Comparison of ENCODE assay signal across 21 cellular contexts in the genomic region with DNA sequence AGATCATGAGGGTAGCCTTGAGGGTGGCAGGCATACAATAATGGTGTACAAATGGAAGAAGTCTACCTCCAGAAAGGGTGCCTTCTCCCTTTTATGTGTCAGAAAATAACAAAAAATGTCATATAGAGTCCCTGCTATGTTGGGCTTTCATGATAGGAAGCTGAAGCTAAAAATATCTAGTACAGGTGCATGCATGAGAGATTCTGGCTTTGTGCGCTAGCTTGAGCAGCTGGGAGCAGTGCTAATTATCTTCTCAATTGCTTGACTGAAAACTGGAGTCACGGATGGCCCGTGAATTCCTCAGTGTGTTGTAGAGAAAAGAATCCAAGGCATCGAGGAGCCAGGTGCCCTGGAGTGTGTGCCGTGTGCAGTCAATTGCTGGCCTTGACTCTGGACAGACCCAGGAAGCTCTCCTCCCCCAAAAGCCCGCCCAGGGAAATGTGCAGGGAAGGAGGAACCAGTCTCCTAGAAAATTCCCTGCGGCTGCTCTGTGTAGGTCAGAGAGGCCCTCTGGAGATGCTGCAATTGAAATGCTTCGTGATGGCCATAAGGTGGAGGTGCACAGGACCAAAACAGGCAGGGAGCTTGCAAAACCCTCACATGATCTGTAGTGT. TPM values are rescaled to one million over a fixed set of nuclear protein-coding genes. Genes with fewer than 3 reads are reported as not detected.
DNase-seq lines count a peak whose midpoint lies in the region; ATAC-seq and TF ChIP-seq lines count a peak whose summit lies in the region.
"Had no signal": no experiment of that assay in that cellular context is flagged by ENCODE, and none has a peak within 500 bp of the region (broad histone marks: within the 10 kb centered on the region; RNA-seq: fewer than 3 reads in every experiment).

No MANE protein-coding gene starts in this region.

- no peaks in the 10 kb centered on the region for H3K27me3 ChIP-seq in gastroesophageal sphincter
- H3K27me3 ChIP-seq in effector memory CD4-positive, alpha-beta T cell (replicated peaks; ENCODE audit: control insufficient read depth, insufficient read depth, low read length, poor library complexity, severe bottlenecking) = no peaks in the 10 kb centered on the region
- H3K27me3 ChIP-seq: colonic mucosa, hepatocyte, SJSA1 had no signal

- peaks cover 0 to 9% (median 0%) of the 10 kb centered on the region in 3 donors for H3K4me1 ChIP-seq in gastroesophageal sphincter
- no peaks in the 10 kb centered on the region for H3K4me1 ChIP-seq in effector memory CD4-positive, alpha-beta T cell (ENCODE audit: control insufficient read depth, insufficient read depth, low read length, poor library complexity, severe bottlenecking)
- H3K4me1 ChIP-seq: colonic mucosa had no signal

- H3K36me3 ChIP-seq in gastroesophageal sphincter = peaks cover 0 to 39% of the 10 kb centered on the region in 2 donors
- H3K36me3 ChIP-seq in effector memory CD4-positive, alpha-beta T cell (ENCODE audit: control insufficient read depth, insufficient read depth, low read length) = no peaks in the 10 kb centered on the region
- H3K36me3 ChIP-seq: colonic mucosa had no signal

- H3K9me3 ChIP-seq in gastroesophageal sphincter = no peaks in the 10 kb centered on the region
- no peaks in the 10 kb centered on the region for H3K9me3 ChIP-seq in effector memory CD4-positive, alpha-beta T cell (ENCODE audit: control insufficient read depth, low read length)
- H3K9me3 ChIP-seq: colonic mucosa, SJSA1 had no signal

- no peak for ATAC-seq in GM18520 (IDR thresholded peaks at IDR 0.05; ENCODE audit: unreplicated experiment)
- ATAC-seq in gastroesophageal sphincter = no peak
- ATAC-seq: activated T-cell treated with anti-CD3 and anti-CD28 coated beads, Interleukin-2, amount 50 U/mL, for 72 hours; natural killer cell treated with Interleukin-12 subunit alpha and Interleukin-12 subunit beta and Interleukin-15 and Interleukin-18, amount 100 ng/mL, for 72 hours had no signal

- H3K4me3 Mint-ChIP-seq in brain = no peak overlapping the region
- H3K4me3 Mint-ChIP-seq: activated naive CD8-positive, alpha-beta T cell; activated T-cell treated with anti-CD3 and anti-CD28 coated beads, Interleukin-2, amount 50 U/mL, for 72 hours; natural killer cell treated with Interleukin-12 subunit alpha and Interleukin-12 subunit beta and Interleukin-15 and Interleukin-18, amount 100 ng/mL, for 72 hours; T-helper 2 cell treated with Interferon-gamma antibody and Interleukin-4, amounts not matched to agents 5 μg/mL and 100 μg/mL, for 36 hours had no signal

- H3K27ac Mint-ChIP-seq in brain = peak overlapping the region; percentile 24 to 81 (median 69)
- H3K27ac Mint-ChIP-seq: activated naive CD8-positive, alpha-beta T cell; activated T-cell treated with anti-CD3 and anti-CD28 coated beads, Interleukin-2, amount 50 U/mL, for 72 hours; natural killer cell treated with Interleukin-12 subunit alpha and Interleukin-12 subunit beta and Interleukin-15 and Interleukin-18, amount 100 ng/mL, for 72 hours; progenitor cell of endocrine pancreas; T-helper 2 cell treated with Interferon-gamma antibody and Interleukin-4, amounts not matched to agents 5 μg/mL and 100 μg/mL, for 36 hours had no signal

- H3K4me1 Mint-ChIP-seq in brain = peaks cover 25% of the 10 kb centered on the region

- TF ChIP-seq EP300 in gastroesophageal sphincter (IDR thresholded peaks at IDR 0.05) = no peak

- DNase-seq in DMS153 (lab: John Stamatoyannopoulos, UW) (peak; percentile 44), NCI-H1105 treated with DMSO at 0.1 percent for 48 hours (lab: John Stamatoyannopoulos, UW) (peak; percentile 70), NCI-H2171 treated with DMSO at 0.1 percent for 48 hours (lab: John Stamatoyannopoulos, UW) (peak; percentile 86)
- DNase-seq in activated effector memory CD4-positive, alpha-beta T cell treated with Interleukin-2 at 50 U/mL for 16 hours = no peak
- no peak for DNase-seq in effector memory CD4-positive, alpha-beta T cell
- DNase-seq: activated CD4-positive, CD25-positive, alpha-beta regulatory T cell; activated T-cell treated with anti-CD3 and anti-CD28 coated beads, Interleukin-2, amount 50 U/mL, for 72 hours; colonic mucosa; mesenchymal stem cell; OCI-M1; small intestine; stimulated activated CD4-positive, alpha-beta T cell treated with anti-CD3 and anti-CD28 coated beads, Interleukin-4, amount 100 ng/mL, for 24 hours had no signal

- TF ChIP-seq POLR2A in gastroesophageal sphincter (IDR thresholded peaks at IDR 0.05) = no peak

- H3K9me3 Mint-ChIP-seq in brain = peaks cover 0 to 4% (median 0%) of the 10 kb centered on the region in 5 experiments
- H3K9me3 Mint-ChIP-seq: activated T-cell treated with anti-CD3 and anti-CD28 coated beads, Interleukin-2, amount 50 U/mL, for 72 hours; natural killer cell treated with Interleukin-12 subunit alpha and Interleukin-12 subunit beta and Interleukin-15 and Interleukin-18, amount 100 ng/mL, for 72 hours; T-helper 2 cell treated with Interferon-gamma antibody and Interleukin-4, amounts not matched to agents 5 μg/mL and 100 μg/mL, for 36 hours had no signal

- H3K36me3 Mint-ChIP-seq in brain = peaks cover 7% of the 10 kb centered on the region
- H3K36me3 Mint-ChIP-seq: activated naive CD8-positive, alpha-beta T cell; natural killer cell treated with Interleukin-12 subunit alpha and Interleukin-12 subunit beta and Interleukin-15 and Interleukin-18, amount 100 ng/mL, for 72 hours had no signal

- peaks cover 7% of the 10 kb centered on the region for H3K27me3 Mint-ChIP-seq in brain
- H3K27me3 Mint-ChIP-seq: activated naive CD8-positive, alpha-beta T cell; progenitor cell of endocrine pancreas had no signal

- H3K27ac ChIP-seq in gastroesophageal sphincter = no peak overlapping the region
- no peak overlapping the region for H3K27ac ChIP-seq in effector memory CD4-positive, alpha-beta T cell (ENCODE audit: insufficient read depth, low read length, poor library complexity, severe bottlenecking)
- H3K27ac ChIP-seq: colonic mucosa, hepatocyte had no signal

- TF ChIP-seq CTCF in brain (conservative IDR thresholded peaks at IDR 0.05) (no peak), gastroesophageal sphincter (IDR thresholded peaks at IDR 0.05) (no peak)

- H3K4me3 ChIP-seq in gastroesophageal sphincter = no peak overlapping the region
- H3K4me3 ChIP-seq in effector memory CD4-positive, alpha-beta T cell (ENCODE audit: insufficient read depth, low read depth, low read length, poor library complexity, severe bottlenecking) = no peak overlapping the region
- H3K4me3 ChIP-seq: colonic mucosa, hepatocyte, SJSA1 had no signal

- 82 to 100% methylated on average over 1 to 4 of the region's 8 CpGs for WGBS in gastroesophageal sphincter (ENCODE audit: low coverage in 1 of 2), 2 donors

RNA-seq across cellular contexts. Expression of gene LGALS3BP, which starts 14.2 kb away (rescaled TPM):
- polyA plus RNA-seq in brain (ENCODE audit: insufficient read depth, low read depth, low replicate concordance) = 265 TPM
- total RNA-seq in gastroesophageal sphincter = 100 to 1,000 TPM; 101 to 260 (median 166) TPM

RNA-seq across cellular contexts. Expression of gene TIMP2, which starts 40.3 kb away (rescaled TPM):
- 314 TPM for polyA plus RNA-seq in brain (ENCODE audit: insufficient read depth, low read depth, low replicate concordance)
- 100 to 1,000 TPM; 172 to 315 (median 211) TPM for total RNA-seq in gastroesophageal sphincter

RNA-seq across cellular contexts. Expression of gene CANT1, which starts 44.1 kb away (rescaled TPM):
- polyA plus RNA-seq in brain (ENCODE audit: insufficient read depth, low read depth, low replicate concordance) = 64.2 TPM
- total RNA-seq in gastroesophageal sphincter = 10 to 100 TPM; 11.2 to 30.1 (median 21.6) TPM

RNA-seq across cellular contexts. Expression of gene C1QTNF1, which starts 58.5 kb away (rescaled TPM):
- 16.9 TPM for polyA plus RNA-seq in brain (ENCODE audit: insufficient read depth, low read depth, low replicate concordance)
- 10 to 100 TPM; 50.8 to 76.5 (median 72.3) TPM for total RNA-seq in gastroesophageal sphincter
- total RNA-seq: natural killer cell treated with Interleukin-12 subunit alpha and Interleukin-12 subunit beta and Interleukin-15 and Interleukin-18, amount 100 ng/mL, for 72 hours had no signal

Comparison
In these comparisons a context has a peak if more than half of its experiments do, and no peak if none do; other contexts are left out.
1. DNase-seq: peak in DMS153 (single experiment), NCI-H1105 treated with DMSO at 0.1 percent for 48 hours (single experiment) and NCI-H2171 treated with DMSO at 0.1 percent for 48 hours (single experiment); none in activated effector memory CD4-positive, alpha-beta T cell treated with Interleukin-2 at 50 U/mL for 16 hours (single experiment) and effector memory CD4-positive, alpha-beta T cell (0 of 3).